8 cellular contexts compared by ENCODE assay signal in genomic region chr5:113678924-113679575, GRCh38.
DNase-seq lines count a peak whose midpoint lies in the region; ATAC-seq, FAIRE-seq and TF ChIP-seq lines count a peak whose summit lies in the region.

No MANE protein-coding gene starts in this region.

- no peaks in the 10 kb centered on the region for H3K9me1 ChIP-seq in K562 (ENCODE audit: control insufficient read depth, insufficient read depth, low read length)

- H4K20me1 ChIP-seq in K562 (replicated peaks; ENCODE audit: control insufficient read depth, insufficient read depth, low read length), result no peaks in the 10 kb centered on the region

- no peaks in the 10 kb centered on the region for H3K79me2 ChIP-seq in K562 (ENCODE audit: control insufficient read depth, insufficient read depth, low read length)

- no peak overlapping the region for H3K27ac ChIP-seq in A673 (ENCODE audit: low read depth, low read length, poor library complexity, severe bottlenecking)
- no peak overlapping the region for H3K27ac ChIP-seq in K562 (ENCODE audit: extremely low read depth, low read depth, low read length)
- no peak overlapping the region for H3K27ac ChIP-seq in tibial nerve

- ATAC-seq in HG02970 (IDR thresholded peaks at IDR 0.05; ENCODE audit: low FRiP score, unreplicated experiment), result peak; percentile 59
- peak; percentile 95 for ATAC-seq in K562
- no peak for ATAC-seq in GM19463 (IDR thresholded peaks at IDR 0.05; ENCODE audit: unreplicated experiment)

- H3K4me1 ChIP-seq in A673 (ENCODE audit: insufficient read depth, low read length, poor library complexity, severe bottlenecking) (no peaks in the 10 kb centered on the region), K562 (replicated peaks in 1 of 2; ENCODE audit: control insufficient read depth in 2 of 2, insufficient read depth in 2 of 2, low read length in 2 of 2) (no peaks in the 10 kb centered on the region), tibial nerve (no peaks in the 10 kb centered on the region)

- H3K4me3 ChIP-seq in A673 (ENCODE audit: low read depth, low read length, poor library complexity, severe bottlenecking) (no peak overlapping the region), K562 (no peak overlapping the region), kidney epithelial cell (ENCODE audit: low read depth, low read length) (no peak overlapping the region), tibial nerve (no peak overlapping the region)

- H3K36me3 ChIP-seq in A673 (ENCODE audit: insufficient read depth, low read length, poor library complexity, severe bottlenecking) (no peaks in the 10 kb centered on the region), K562 (ENCODE audit: control insufficient read depth, insufficient read depth, low read length) (no peaks in the 10 kb centered on the region), kidney epithelial cell (ENCODE audit: control insufficient read depth, insufficient read depth, low read length) (no peaks in the 10 kb centered on the region), tibial nerve (no peaks in the 10 kb centered on the region)

- TF ChIP-seq EP300 in K562 (IDR thresholded peaks at IDR 0.05; ENCODE audit: low read length) (no peak), tibial nerve (IDR thresholded peaks at IDR 0.05) (no peak)

- in situ Hi-C loops in K562 (cut with MboI), result loop anchor here (25.0 kb wide), 1 partner anchor 1908 kb away; no protein-coding TSS in a partner anchor

- no peaks in the 10 kb centered on the region for H3K9me3 ChIP-seq in A673 (ENCODE audit: low read depth, low read length, poor library complexity, severe bottlenecking)
- no peaks in the 10 kb centered on the region; the same call in 1 of the 2 replicates for H3K9me3 ChIP-seq in K562 (replicated peaks; ENCODE audit: control insufficient read depth, insufficient read depth, low read depth, low read length)
- no peaks in the 10 kb centered on the region for H3K9me3 ChIP-seq in tibial nerve

- POLR2A ChIA-PET in A673 (lab: Charles Lee; ENCODE audit: low non-redundant PET), result no interaction called here
- POLR2A ChIA-PET in K562 (lab: Yijun Ruan, JAX), result no interaction called here

- TF ChIP-seq POLR2A in K562 (conservative IDR thresholded peaks at IDR 0.05) (no peak), tibial nerve (IDR thresholded peaks at IDR 0.05) (no peak)

- H3K4me2 ChIP-seq in K562 (ENCODE audit: insufficient read depth, low read length), result no peak overlapping the region

- H3K27me3 ChIP-seq in A673 (replicated peaks; ENCODE audit: insufficient read depth, low read depth, low read length, poor library complexity) (no peaks in the 10 kb centered on the region), K562 (ENCODE audit: control insufficient read depth in 2 of 2, insufficient read depth in 2 of 2, low read length in 2 of 2) (no peaks in the 10 kb centered on the region), kidney epithelial cell (ENCODE audit: control insufficient read depth, insufficient read depth, low read length) (no peaks in the 10 kb centered on the region), tibial nerve (no peaks in the 10 kb centered on the region)

- no peak overlapping the region for H3K9ac ChIP-seq in K562 (ENCODE audit: insufficient read depth in 1 of 2, low read depth in 2 of 2, low read length in 2 of 2)

- TF ChIP-seq CTCF in A673 (conservative IDR thresholded peaks at IDR 0.05; ENCODE audit: low read depth, low read length) (peak; percentile 83), K562 (IDR thresholded peaks at IDR 0.05 in 2 of 3, conservative IDR thresholded peaks at IDR 0.05 in 1 of 3; ENCODE audit: insufficient read depth in 2 of 3, low read depth in 1 of 3, low read length in 3 of 3) (peak; percentile 67 to 83 (median 68)), kidney epithelial cell (IDR thresholded peaks at IDR 0.05; ENCODE audit: insufficient read depth, low read length, poor library complexity, severe bottlenecking) (peak; percentile 73), tibial nerve (IDR thresholded peaks at IDR 0.05) (peak; percentile 33 to 59 (median 51))

- FAIRE-seq in K562 (lab: Jason Lieb, UNC), result peak; percentile 80

- DNase-seq in A673 (ENCODE audit: low spot score) (peak; percentile 70), GDM1 (lab: John Stamatoyannopoulos, UW) (peak; percentile 0), NCI-H748 (lab: John Stamatoyannopoulos, UW; ENCODE audit: unreplicated experiment) (peak; percentile 40), K562 (ENCODE audit: extremely low read depth in 1 of 4, low spot score in 3 of 4) (peak; percentile 59 to 66 (median 64)), kidney epithelial cell (ENCODE audit: low read depth) (no peak), tibial nerve (ENCODE audit: low spot score in 2 of 2) (peak in 1 of 2 donors; percentile 55)

- WGBS in K562 (ENCODE audit: insufficient coverage, low coverage, missing lambda C conversion rate), result 2% methylated on average over 7 of the region's 7 CpGs
- WGBS in tibial nerve, 2 donors, result 30 to 31% methylated on average over 7 of the region's 7 CpGs

- BruUV-seq in A673 (replicated peaks; lab: Mats Ljungman, UMichigan) (no TSS peak), K562 (replicated peaks; lab: Mats Ljungman, UMichigan) (no TSS peak)

- H2AFZ ChIP-seq in K562 (ENCODE audit: low read depth, low read length), result no peak overlapping the region

- CTCF ChIA-PET in A673 (lab: Charles Lee) (interaction anchor here (0.8 kb wide), 1 partner anchor 67 kb away, joined by 3 read pairs; no protein-coding TSS in a partner anchor), K562 (lab: Yijun Ruan, JAX; ENCODE audit: low intra/inter-chr PET ratio) (interaction anchor here (0.6 to 1.2 kb wide), 4 partner anchors 771 to 1554 kb away, joined by 3 to 4 read pairs (median 4); no protein-coding TSS in a partner anchor)

- peak; percentile 79 to 80 for TF ChIP-seq RAD21 in K562 (CRISPR knock-in tag; conservative IDR thresholded peaks at IDR 0.05 in 1 of 2, IDR thresholded peaks at IDR 0.05 in 1 of 2)

- intact Hi-C loops in A673 (cut with micrococcal nuclease; ENCODE audit: unreplicated experiment), result loop anchor here (2.0 to 10.0 kb wide), 6 partner anchors 546 to 1566 kb away; partner anchors contain the start of gene KCNN2
- intact Hi-C loops in K562 (cut with micrococcal nuclease), result loop anchor here (1.0 to 10.0 kb wide), 4 partner anchors 776 to 1893 kb away; no protein-coding TSS in a partner anchor

TF ChIP-seq in K562, 482 proteins besides CTCF, POLR2A, EP300 and RAD21:
- TF ChIP-seq JUND (IDR thresholded peaks at IDR 0.05; ENCODE audit: borderline replicate concordance, low read depth, low read length), result no peak
- TF ChIP-seq JUND (tag; IDR thresholded peaks at IDR 0.05; ENCODE audit: borderline replicate concordance, low read depth, low read length), result no peak
- TF ChIP-seq SMC3 (conservative IDR thresholded peaks at IDR 0.05; ENCODE audit: insufficient read depth, low read depth, low read length), result peak; percentile 62
- TF ChIP-seq, protein P1, sequence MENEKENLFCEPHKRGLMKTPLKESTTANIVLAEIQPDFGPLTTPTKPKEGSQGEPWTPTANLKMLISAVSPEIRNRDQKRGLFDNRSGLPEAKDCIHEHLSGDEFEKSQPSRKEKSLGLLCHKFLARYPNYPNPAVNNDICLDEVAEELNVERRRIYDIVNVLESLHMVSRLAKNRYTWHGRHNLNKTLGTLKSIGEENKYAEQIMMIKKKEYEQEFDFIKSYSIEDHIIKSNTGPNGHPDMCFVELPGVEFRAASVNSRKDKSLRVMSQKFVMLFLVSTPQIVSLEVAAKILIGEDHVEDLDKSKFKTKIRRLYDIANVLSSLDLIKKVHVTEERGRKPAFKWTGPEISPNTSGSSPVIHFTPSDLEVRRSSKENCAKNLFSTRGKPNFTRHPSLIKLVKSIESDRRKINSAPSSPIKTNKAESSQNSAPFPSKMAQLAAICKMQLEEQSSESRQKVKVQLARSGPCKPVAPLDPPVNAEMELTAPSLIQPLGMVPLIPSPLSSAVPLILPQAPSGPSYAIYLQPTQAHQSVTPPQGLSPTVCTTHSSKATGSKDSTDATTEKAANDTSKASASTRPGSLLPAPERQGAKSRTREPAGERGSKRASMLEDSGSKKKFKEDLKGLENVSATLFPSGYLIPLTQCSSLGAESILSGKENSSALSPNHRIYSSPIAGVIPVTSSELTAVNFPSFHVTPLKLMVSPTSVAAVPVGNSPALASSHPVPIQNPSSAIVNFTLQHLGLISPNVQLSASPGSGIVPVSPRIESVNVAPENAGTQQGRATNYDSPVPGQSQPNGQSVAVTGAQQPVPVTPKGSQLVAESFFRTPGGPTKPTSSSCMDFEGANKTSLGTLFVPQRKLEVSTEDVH (IDR thresholded peaks at IDR 0.05; ENCODE audit: low read depth, partially characterized antibody), result no peak
- TF ChIP-seq, protein P2, sequence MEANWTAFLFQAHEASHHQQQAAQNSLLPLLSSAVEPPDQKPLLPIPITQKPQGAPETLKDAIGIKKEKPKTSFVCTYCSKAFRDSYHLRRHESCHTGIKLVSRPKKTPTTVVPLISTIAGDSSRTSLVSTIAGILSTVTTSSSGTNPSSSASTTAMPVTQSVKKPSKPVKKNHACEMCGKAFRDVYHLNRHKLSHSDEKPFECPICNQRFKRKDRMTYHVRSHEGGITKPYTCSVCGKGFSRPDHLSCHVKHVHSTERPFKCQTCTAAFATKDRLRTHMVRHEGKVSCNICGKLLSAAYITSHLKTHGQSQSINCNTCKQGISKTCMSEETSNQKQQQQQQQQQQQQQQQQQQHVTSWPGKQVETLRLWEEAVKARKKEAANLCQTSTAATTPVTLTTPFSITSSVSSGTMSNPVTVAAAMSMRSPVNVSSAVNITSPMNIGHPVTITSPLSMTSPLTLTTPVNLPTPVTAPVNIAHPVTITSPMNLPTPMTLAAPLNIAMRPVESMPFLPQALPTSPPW (CRISPR knock-in tag; IDR thresholded peaks at IDR 0.05), result 0 out of 2 replicates have a peak, but pooled peaks have one; percentile 18
- TF ChIP-seq ZZZ3 (IDR thresholded peaks at IDR 0.05), result no peak
- TF ChIP-seq NONO (IDR thresholded peaks at IDR 0.05; ENCODE audit: low read depth in 2 of 2, low read length in 1 of 2), result no peak
- peak; percentile 64 for TF ChIP-seq DEAF1 (CRISPR knock-in tag; IDR thresholded peaks at IDR 0.05)
TF ChIP-seq in K562: peak in this region for 3.
